Comparison of ENCODE assay signal across 23 cellular contexts in the genomic region with DNA sequence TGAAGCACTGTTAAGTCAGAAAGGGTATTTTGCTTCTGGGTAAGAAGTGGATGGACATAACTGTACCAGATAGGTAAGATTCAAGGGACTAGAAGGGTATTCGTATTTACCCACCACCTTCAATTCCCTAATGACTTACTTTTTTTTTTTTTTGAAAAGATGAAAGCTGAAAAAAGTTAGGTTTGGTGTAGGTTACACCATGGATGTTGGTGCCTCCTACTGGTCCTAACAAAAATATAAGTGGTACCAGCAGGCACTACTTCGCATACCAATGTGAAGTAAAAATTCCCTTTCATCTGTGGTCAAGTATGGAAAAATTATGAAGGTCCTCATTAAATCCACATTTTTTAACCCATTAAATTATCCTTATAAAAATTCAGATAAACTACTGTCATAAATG. TPM values are rescaled to one million over a fixed set of nuclear protein-coding genes. Genes with fewer than 3 reads are reported as not detected.
DNase-seq lines count a peak whose midpoint lies in the region; ATAC-seq and TF ChIP-seq lines count a peak whose summit lies in the region.
"Had no signal": no experiment of that assay in that cellular context is flagged by ENCODE, and none has a peak within 500 bp of the region (broad histone marks: within the 10 kb centered on the region; RNA-seq: fewer than 3 reads in every experiment).

No MANE protein-coding gene starts in this region.

- no peaks in the 10 kb centered on the region for H3K9me3 Mint-ChIP-seq in H9
- no peaks in the 10 kb centered on the region for H3K9me3 Mint-ChIP-seq in effector memory CD8-positive, alpha-beta T cell
- no peaks in the 10 kb centered on the region for H3K9me3 Mint-ChIP-seq in T-helper 2 cell treated with Interferon-gamma antibody and Interleukin-4, amounts not matched to agents 5 μg/mL and 100 μg/mL, for 36 hours
- H3K9me3 Mint-ChIP-seq: activated naive CD4-positive, alpha-beta T cell treated with anti-CD3 and anti-CD28 coated beads, Interleukin-2, amount 10 ng/mL, durations not matched to agents 7 days and 5 days; CD8-positive, alpha-beta memory T cell; IgD-negative memory B cell; stimulated activated memory B cell treated with anti-CD40 and anti-IgM and Interleukin-4, amounts not matched to agents 10 μg/mL and 1 μg/mL and 100 μg/mL, for 72 hours had no signal

- H3K27ac ChIP-seq in H9 (ENCODE audit: insufficient read length, low read depth, low read length) (no peak overlapping the region), osteoblast (ENCODE audit: low read depth, low read length) (no peak overlapping the region), ovary (no peak overlapping the region)
- H3K27ac ChIP-seq: neutrophil, testis had no signal

- H2BK15ac ChIP-seq in H9 (ENCODE audit: low read depth, low read length), result no peak overlapping the region

- H2BK12ac ChIP-seq in H9 (ENCODE audit: insufficient read length, low read depth, low read length), result no peak overlapping the region

- no peak for DNase-seq in H9
- DNase-seq in T-helper 17 cell, result no peak
- DNase-seq in effector memory CD8-positive, alpha-beta T cell, result no peak
- no peak for DNase-seq in osteoblast (ENCODE audit: insufficient read length, low spot score, missing footprints)
- DNase-seq in T-helper 2 cell treated with Interferon-gamma antibody and Interleukin-4, amounts not matched to agents 5 μg/mL and 100 μg/mL, for 36 hours (ENCODE audit: low spot score), result no peak
- no peak for DNase-seq in ovary
- DNase-seq: activated CD4-positive, alpha-beta T cell treated with anti-CD3 and anti-CD28 coated beads for 4 hours; activated naive CD4-positive, alpha-beta T cell treated with anti-CD3 and anti-CD28 coated beads, Interleukin-2, amount 10 ng/mL, durations not matched to agents 7 days and 5 days; aorta; cerebellar nuclear complex; DMS153; effector CD4-positive, alpha-beta T cell; NCI-H1694; OCI-M1; small intestine; testis had no signal

- H3K36me3 Mint-ChIP-seq in H9 (ENCODE audit: insufficient read depth in 1 of 3, low read depth in 3 of 3), result peaks cover 5 to 25% (median 22%) of the 10 kb centered on the region in 3 experiments; a peak in 6 of 7 replicates
- peaks cover 4% of the 10 kb centered on the region for H3K36me3 Mint-ChIP-seq in T-helper 17 cell (ENCODE audit: low read depth)
- H3K36me3 Mint-ChIP-seq in effector memory CD8-positive, alpha-beta T cell (ENCODE audit: insufficient read depth), result peaks cover 23% of the 10 kb centered on the region
- peaks cover 31% of the 10 kb centered on the region for H3K36me3 Mint-ChIP-seq in T-helper 2 cell treated with Interferon-gamma antibody and Interleukin-4, amounts not matched to agents 5 μg/mL and 100 μg/mL, for 36 hours (ENCODE audit: low read depth)

- H3K18ac ChIP-seq in H9 (ENCODE audit: insufficient read length, low read depth, low read length), result no peak overlapping the region

- no peak overlapping the region for H2BK5ac ChIP-seq in H9 (ENCODE audit: insufficient read length, low read length)

- H3K4me1 Mint-ChIP-seq in H9 (peaks cover 23 to 32% of the 10 kb centered on the region in 2 experiments), T-helper 17 cell (peaks cover 33% of the 10 kb centered on the region)
- H3K4me1 Mint-ChIP-seq in effector memory CD8-positive, alpha-beta T cell (ENCODE audit: low read depth in 2 of 2), result peaks cover 26 to 62% of the 10 kb centered on the region in 2 donors
- peaks cover 46% of the 10 kb centered on the region for H3K4me1 Mint-ChIP-seq in T-helper 2 cell treated with Interferon-gamma antibody and Interleukin-4, amounts not matched to agents 5 μg/mL and 100 μg/mL, for 36 hours (ENCODE audit: low read depth)

- no peak overlapping the region for H2BK120ac ChIP-seq in H9 (ENCODE audit: low read depth, low read length, poor library complexity, severe bottlenecking)

- no peak overlapping the region for H3K9ac ChIP-seq in H9 (ENCODE audit: extremely low read depth, insufficient read length, low read length)

- intact Hi-C loops in ovary (cut with DNase I), result loop anchor here in 1 of 4 donors (10.0 kb wide), 1 partner anchor 187 kb away; a partner anchor contains a TSS

- H3K79me1 ChIP-seq in H9 (ENCODE audit: insufficient read depth, low read depth, low read length, poor library complexity, severe bottlenecking), result peaks cover 8% of the 10 kb centered on the region

- no peaks in the 10 kb centered on the region for H3K23me2 ChIP-seq in H9 (ENCODE audit: insufficient read length, low read depth, low read length, poor library complexity, severe bottlenecking)

- H3K27me3 ChIP-seq in H9 (ENCODE audit: insufficient read depth, low read length) (no peaks in the 10 kb centered on the region), osteoblast (ENCODE audit: insufficient read depth, low read length) (no peaks in the 10 kb centered on the region), ovary (no peaks in the 10 kb centered on the region)
- H3K27me3 ChIP-seq: neutrophil, testis had no signal

- TF ChIP-seq POLR2A in ovary (IDR thresholded peaks at IDR 0.05), result no peak

- no peak overlapping the region for H3K4ac ChIP-seq in H9 (ENCODE audit: low read depth, low read length)

- no peak overlapping the region for H2BK20ac ChIP-seq in H9 (ENCODE audit: low read depth, low read length, poor library complexity, severe bottlenecking)

- H4K5ac ChIP-seq in H9 (ENCODE audit: insufficient read length, low read depth, low read length), result no peak overlapping the region

- no peak overlapping the region for H4K8ac ChIP-seq in H9 (replicated peaks; ENCODE audit: insufficient read length, low read depth, low read length)

- H3T11ph ChIP-seq in H9 (ENCODE audit: low read length), result no peak overlapping the region

- H4K91ac ChIP-seq in H9 (ENCODE audit: insufficient read length, low read depth, low read length), result no peak overlapping the region

- H2AK5ac ChIP-seq in H9 (ENCODE audit: insufficient read length, low read length), result no peak overlapping the region

- H3K56ac ChIP-seq in H9 (ENCODE audit: insufficient read length, low read depth, low read length), result no peak overlapping the region

- no peaks in the 10 kb centered on the region for H3K27me3 Mint-ChIP-seq in H9 (ENCODE audit: low read depth)
- no peaks in the 10 kb centered on the region for H3K27me3 Mint-ChIP-seq in T-helper 17 cell
- H3K27me3 Mint-ChIP-seq in effector memory CD8-positive, alpha-beta T cell, result no peaks in the 10 kb centered on the region
- no peaks in the 10 kb centered on the region for H3K27me3 Mint-ChIP-seq in T-helper 2 cell treated with Interferon-gamma antibody and Interleukin-4, amounts not matched to agents 5 μg/mL and 100 μg/mL, for 36 hours (ENCODE audit: low read depth)
- H3K27me3 Mint-ChIP-seq: activated naive CD4-positive, alpha-beta T cell treated with anti-CD3 and anti-CD28 coated beads, Interleukin-2, amount 10 ng/mL, durations not matched to agents 7 days and 5 days; CD8-positive, alpha-beta memory T cell; IgD-negative memory B cell; stimulated activated memory B cell treated with anti-CD40 and anti-IgM and Interleukin-4, amounts not matched to agents 10 μg/mL and 1 μg/mL and 100 μg/mL, for 72 hours had no signal

- WGBS in H9 (ENCODE audit: extremely low coverage, insufficient read length, low lambda C conversion rate), result no CpG with 5 or more reads among the region's 2 CpGs
- 89 to 97% (median 92%) methylated on average over 2 of the region's 2 CpGs for WGBS in ovary, 3 donors

- H2AFZ ChIP-seq in H9 (ENCODE audit: low read length), result no peak overlapping the region
- no peak overlapping the region for H2AFZ ChIP-seq in osteoblast (ENCODE audit: low read length)

- no peaks in the 10 kb centered on the region for H3K36me3 ChIP-seq in osteoblast (ENCODE audit: insufficient read depth, low read length)
- no peaks in the 10 kb centered on the region for H3K36me3 ChIP-seq in ovary
- H3K36me3 ChIP-seq: neutrophil had no signal

- H3K4me2 ChIP-seq in H9 (ENCODE audit: insufficient read depth, insufficient read length, low read length) (no peak overlapping the region), osteoblast (ENCODE audit: insufficient read depth, low read length) (no peak overlapping the region)

- H3K79me2 ChIP-seq in H9 (ENCODE audit: insufficient read depth, low read length) (peaks cover 24% of the 10 kb centered on the region; the same call in 1 of the 2 replicates), osteoblast (ENCODE audit: insufficient read depth, low read length) (peaks cover 99% of the 10 kb centered on the region)

- H3K4me3 Mint-ChIP-seq in H9, result no peak overlapping the region
- no peak overlapping the region for H3K4me3 Mint-ChIP-seq in T-helper 17 cell
- no peak overlapping the region for H3K4me3 Mint-ChIP-seq in effector memory CD8-positive, alpha-beta T cell
- no peak overlapping the region for H3K4me3 Mint-ChIP-seq in T-helper 2 cell treated with Interferon-gamma antibody and Interleukin-4, amounts not matched to agents 5 μg/mL and 100 μg/mL, for 36 hours
- H3K4me3 Mint-ChIP-seq: activated naive CD4-positive, alpha-beta T cell treated with anti-CD3 and anti-CD28 coated beads, Interleukin-2, amount 10 ng/mL, durations not matched to agents 7 days and 5 days; CD8-positive, alpha-beta memory T cell; stimulated activated memory B cell treated with anti-CD40 and anti-IgM and Interleukin-4, amounts not matched to agents 10 μg/mL and 1 μg/mL and 100 μg/mL, for 72 hours had no signal

- H3K23ac ChIP-seq in H9 (ENCODE audit: insufficient read length, low read depth, low read length), result no peak overlapping the region

- H3K14ac ChIP-seq in H9 (ENCODE audit: insufficient read depth, low read length), result no peak overlapping the region

- H3K4me3 ChIP-seq in osteoblast (ENCODE audit: insufficient read depth, low read length), result no peak overlapping the region
- no peak overlapping the region for H3K4me3 ChIP-seq in ovary
- H3K4me3 ChIP-seq: lung, testis had no signal

- H4K20me1 ChIP-seq in H9 (ENCODE audit: control insufficient read depth, insufficient read depth, insufficient read length) (no peaks in the 10 kb centered on the region), osteoblast (ENCODE audit: insufficient read depth, low read length) (peaks cover 61% of the 10 kb centered on the region)

- H3K27ac Mint-ChIP-seq in H9 (no peak overlapping the region), T-helper 17 cell (peak overlapping the region; percentile 70)
- no peak overlapping the region for H3K27ac Mint-ChIP-seq in effector memory CD8-positive, alpha-beta T cell
- H3K27ac Mint-ChIP-seq in T-helper 2 cell treated with Interferon-gamma antibody and Interleukin-4, amounts not matched to agents 5 μg/mL and 100 μg/mL, for 36 hours, result no peak overlapping the region
- H3K27ac Mint-ChIP-seq: activated naive CD4-positive, alpha-beta T cell treated with anti-CD3 and anti-CD28 coated beads, Interleukin-2, amount 10 ng/mL, durations not matched to agents 7 days and 5 days; stimulated activated memory B cell treated with anti-CD40 and anti-IgM and Interleukin-4, amounts not matched to agents 10 μg/mL and 1 μg/mL and 100 μg/mL, for 72 hours had no signal

- H3K9me3 ChIP-seq in H9 (ENCODE audit: control insufficient read depth, low read depth, low read length), result no peaks in the 10 kb centered on the region
- no peaks in the 10 kb centered on the region for H3K9me3 ChIP-seq in T-helper 17 cell (ENCODE audit: control insufficient read depth, low read length, poor library complexity, severe bottlenecking)
- no peaks in the 10 kb centered on the region for H3K9me3 ChIP-seq in osteoblast (ENCODE audit: low read depth, low read length)
- H3K9me3 ChIP-seq in ovary, result no peaks in the 10 kb centered on the region
- H3K9me3 ChIP-seq: neutrophil, testis had no signal

- H3K4me1 ChIP-seq in H9 (ENCODE audit: insufficient read depth, low read length) (no peaks in the 10 kb centered on the region), osteoblast (ENCODE audit: insufficient read depth, low read length) (peaks cover 6% of the 10 kb centered on the region), ovary (ENCODE audit: insufficient read depth) (no peaks in the 10 kb centered on the region)

- TF ChIP-seq CTCF in H9 (conservative IDR thresholded peaks at IDR 0.05) (peak; percentile 36; the same call in 1 of the 3 replicates), osteoblast (IDR thresholded peaks at IDR 0.05; ENCODE audit: extremely low read depth, low read depth, low read length) (peak; percentile 39), ovary (IDR thresholded peaks at IDR 0.05) (no peak)

- TF ChIP-seq EP300 in ovary (IDR thresholded peaks at IDR 0.05), result no peak

- no peak for ATAC-seq in T-helper 17 cell
- peak; percentile 64 for ATAC-seq in effector memory CD8-positive, alpha-beta T cell (replicated peaks)
- ATAC-seq in GM21786 (IDR thresholded peaks at IDR 0.05; ENCODE audit: unreplicated experiment), result no peak
- ATAC-seq: Right ventricle myocardium inferior; stimulated activated memory B cell treated with anti-CD40 and anti-IgM and Interleukin-4, amounts not matched to agents 10 μg/mL and 1 μg/mL and 100 μg/mL, for 72 hours had no signal

RNA-seq across cellular contexts. Expression of a gene that starts 7.2 kb away (rescaled TPM):
- 79.8 and 82.4 TPM in 2 replicates for total RNA-seq in H9 (2021)
- 10 to 100 TPM; 46.7 to 49.3 TPM for total RNA-seq in T-helper 17 cell
- total RNA-seq in osteoblast, result 49.9 and 53.0 TPM in 2 replicates
- total RNA-seq in ovary, result 10 to 100 TPM; 23.0 to 59.7 (median 49.7) TPM
- 10 to 100 TPM; 13.2 to 36.9 TPM for polyA plus RNA-seq in ovary

Comparison
In these comparisons a context has a peak if more than half of its experiments do, and no peak if none do; other contexts are left out.
1. CTCF ChIP-seq: peak in H9 (single experiment) and osteoblast (single experiment); none in ovary (0 of 3).